8 cellular contexts compared by ENCODE assay signal in genomic region chr1:113073457-113073950, GRCh38. TPM values are rescaled to one million over a fixed set of nuclear protein-coding genes. Genes with fewer than 3 reads are reported as not detected.
DNase-seq lines count a peak whose midpoint lies in the region; ATAC-seq and TF ChIP-seq lines count a peak whose summit lies in the region.

No MANE protein-coding gene starts in this region.

- peaks cover 13% of the 10 kb centered on the region for H3K36me3 Mint-ChIP-seq in activated CD4-positive, alpha-beta T cell treated with anti-CD3 and anti-CD28 coated beads, Interleukin-2, amount 10 ng/mL, durations not matched to agents 24 days and 14 days (ENCODE audit: low read depth)

- no peaks in the 10 kb centered on the region for H3K9me3 Mint-ChIP-seq in activated CD4-positive, alpha-beta T cell treated with anti-CD3 and anti-CD28 coated beads, Interleukin-2, amount 10 ng/mL, durations not matched to agents 24 days and 14 days

- DNase-seq in activated CD4-positive, alpha-beta T cell treated with anti-CD3 and anti-CD28 coated beads, Interleukin-2, amount 10 ng/mL, durations not matched to agents 24 days and 14 days = no peak
- no peak for DNase-seq in activated CD4-positive, alpha-beta T cell treated with anti-CD3 and anti-CD28 coated beads for 4 hours
- DNase-seq in HEK293T (ENCODE audit: extremely low spot score) (peak; percentile 61), NCI-H69 (lab: John Stamatoyannopoulos, UW) (peak; percentile 74), coronary artery (ENCODE audit: low spot score) (no peak), lower lobe of right lung (no peak), tibial nerve (ENCODE audit: low spot score in 2 of 2) (peak in 1 of 2 donors; percentile 23), GM19238 (ENCODE audit: insufficient read length, low spot score) (no peak)

- peak overlapping the region; percentile 100 for H3K4me3 Mint-ChIP-seq in activated CD4-positive, alpha-beta T cell treated with anti-CD3 and anti-CD28 coated beads, Interleukin-2, amount 10 ng/mL, durations not matched to agents 24 days and 14 days

- WGBS in tibial nerve, 2 donors = 0 to 1% methylated on average over 22 to 23 of the region's 23 CpGs

- no peak for TF ChIP-seq EP300 in tibial nerve (IDR thresholded peaks at IDR 0.05)

- H3K9me3 ChIP-seq in lower lobe of right lung = no peaks in the 10 kb centered on the region
- no peaks in the 10 kb centered on the region for H3K9me3 ChIP-seq in tibial nerve

- H3K36me3 ChIP-seq in lower lobe of right lung = peaks cover 16% of the 10 kb centered on the region
- peaks cover 0 to 7% (median 0%) of the 10 kb centered on the region in 3 donors for H3K36me3 ChIP-seq in tibial nerve

- intact Hi-C loops in activated CD4-positive, alpha-beta T cell treated with anti-CD3 and anti-CD28 coated beads, Interleukin-2, amount 10 ng/mL, durations not matched to agents 24 days and 14 days (cut with micrococcal nuclease) = loop anchor here (2.0 to 10.0 kb wide), 9 partner anchors 59 to 679 kb away; partner anchors contain the start of genes CAPZA1, CTTNBP2NL, MAGI3 and SLC16A1
- intact Hi-C loops in lower lobe of right lung (cut with DNase I) = no loop called here

- peak overlapping the region; percentile 81 for H3K4me3 ChIP-seq in coronary artery
- peak overlapping the region; percentile 88 for H3K4me3 ChIP-seq in lower lobe of right lung
- H3K4me3 ChIP-seq in tibial nerve = peak overlapping the region; percentile 61 to 90 (median 78)

- peak; percentile 61 to 65 for ATAC-seq in lower lobe of right lung

- TF ChIP-seq POLR2A in tibial nerve (IDR thresholded peaks at IDR 0.05) = no peak

- TF ChIP-seq CTCF in coronary artery (IDR thresholded peaks at IDR 0.05) = no peak
- peak; percentile 24 for TF ChIP-seq CTCF in lower lobe of right lung (IDR thresholded peaks at IDR 0.05)
- peak in 2 of 5 experiments; percentile 24 to 37 for TF ChIP-seq CTCF in tibial nerve (IDR thresholded peaks at IDR 0.05)

- POLR2A ChIA-PET in HEK293T (lab: Yijun Ruan, JAX) = interaction anchor here (0.8 to 1.9 kb wide), 16 partner anchors 13 to 455 kb away, joined by 3 to 14 read pairs (median 4); partner anchors contain the start of genes MAGI3, SLC16A1 and ST7L

- peak overlapping the region; percentile 93 for H3K27ac Mint-ChIP-seq in activated CD4-positive, alpha-beta T cell treated with anti-CD3 and anti-CD28 coated beads, Interleukin-2, amount 10 ng/mL, durations not matched to agents 24 days and 14 days

- H3K27me3 Mint-ChIP-seq in activated CD4-positive, alpha-beta T cell treated with anti-CD3 and anti-CD28 coated beads, Interleukin-2, amount 10 ng/mL, durations not matched to agents 24 days and 14 days = no peaks in the 10 kb centered on the region

- H3K27ac ChIP-seq in coronary artery = peak overlapping the region; percentile 82 to 93
- peak overlapping the region; percentile 89 for H3K27ac ChIP-seq in lower lobe of right lung
- peak overlapping the region; percentile 68 to 96 (median 92) for H3K27ac ChIP-seq in tibial nerve

- CTCF ChIA-PET in HEK293T (lab: Yijun Ruan, JAX) = interaction anchor here (0.6 to 2.4 kb wide), 22 partner anchors 10 to 844 kb away, joined by 3 to 44 read pairs (median 4); partner anchors contain the start of gene PPM1J

- H3K27me3 ChIP-seq in lower lobe of right lung (ENCODE audit: low read depth) = no peaks in the 10 kb centered on the region
- no peaks in the 10 kb centered on the region for H3K27me3 ChIP-seq in tibial nerve

- H3K4me1 ChIP-seq in lower lobe of right lung (peaks cover 33% of the 10 kb centered on the region), tibial nerve (peaks cover 0 to 40% (median 7%) of the 10 kb centered on the region in 4 donors)

- peaks cover 20% of the 10 kb centered on the region for H3K4me1 Mint-ChIP-seq in activated CD4-positive, alpha-beta T cell treated with anti-CD3 and anti-CD28 coated beads, Interleukin-2, amount 10 ng/mL, durations not matched to agents 24 days and 14 days

TF ChIP-seq in HEK293T, 16 proteins besides CTCF, POLR2A, EP300 and RAD21:
- TF ChIP-seq SUZ12 (IDR thresholded peaks at IDR 0.05) (no peak), ZNF384 (IDR thresholded peaks at IDR 0.05) (no peak), FOXA1 (IDR thresholded peaks at IDR 0.05) (no peak), FOXK2 (IDR thresholded peaks at IDR 0.05) (no peak), NFRKB (IDR thresholded peaks at IDR 0.05) (no peak), ARNT (IDR thresholded peaks at IDR 0.05) (no peak), LEF1 (IDR thresholded peaks at IDR 0.05; ENCODE audit: borderline replicate concordance) (no peak), TARDBP (IDR thresholded peaks at IDR 0.05) (no peak), SP1 (IDR thresholded peaks at IDR 0.05) (no peak), L3MBTL2 (conservative IDR thresholded peaks at IDR 0.05) (no peak)

RNA-seq across cellular contexts. Expression of gene LRIG2, which starts 0.5 kb away (rescaled TPM):
- total RNA-seq in activated CD4-positive, alpha-beta T cell treated with anti-CD3 and anti-CD28 coated beads, Interleukin-2, amount 10 ng/mL, durations not matched to agents 24 days and 14 days = 11.8 and 12.7 TPM in 2 replicates
- total RNA-seq in lower lobe of right lung (15.0 TPM), tibial nerve (10 to 100 TPM; 22.2 to 75.9 (median 25.3) TPM)

Comparison
In these comparisons a context has a peak if more than half of its experiments do, and no peak if none do; other contexts are left out.
1. DNase-seq: peak in HEK293T (single experiment) and NCI-H69 (single experiment); none in activated CD4-positive, alpha-beta T cell treated with anti-CD3 and anti-CD28 coated beads, Interleukin-2, amount 10 ng/mL, durations not matched to agents 24 days and 14 days (single experiment), activated CD4-positive, alpha-beta T cell treated with anti-CD3 and anti-CD28 coated beads for 4 hours (0 of 2), coronary artery (single experiment), lower lobe of right lung (single experiment) and GM19238 (single experiment).
2. Peak in every context shown above with its lines, with median percentiles within 50 percentile points of each other: H3K27ac ChIP-seq and H3K4me3 ChIP-seq.